Comparison of ENCODE assay signal across 2 cellular contexts in genomic region chr19:16205205-16206045, GRCh38.
TF ChIP-seq lines count a peak whose summit lies in the region.

No MANE protein-coding gene starts in this region.

TF ChIP-seq in endothelial cell of umbilical vein, 7 proteins besides CTCF, POLR2A, EP300 and RAD21:
- TF ChIP-seq POLR2AphosphoS5 (IDR thresholded peaks at IDR 0.05; ENCODE audit: insufficient read depth, low read depth, low read length) (peak; percentile 47), JUN (IDR thresholded peaks at IDR 0.05; ENCODE audit: borderline replicate concordance, insufficient read depth, insufficient read length, low read depth) (no peak), EZH2 (IDR thresholded peaks at IDR 0.05; ENCODE audit: borderline replicate concordance, low read depth, low read length, severe bottlenecking) (no peak)
TF ChIP-seq in endothelial cell of umbilical vein: peak in this region for 1.

TF ChIP-seq in liver, 16 proteins besides CTCF, POLR2A, EP300 and RAD21:
- no peak for TF ChIP-seq JUND (IDR thresholded peaks at IDR 0.05)
- peak; percentile 54 for TF ChIP-seq NR2F2 (IDR thresholded peaks at IDR 0.05)
- no peak for TF ChIP-seq EGR1 (IDR thresholded peaks at IDR 0.05; ENCODE audit: low read depth in 2 of 2)
- TF ChIP-seq RXRA (IDR thresholded peaks at IDR 0.05), result peak; percentile 68 to 92
- TF ChIP-seq HNF4A (conservative IDR thresholded peaks at IDR 0.05), result peak; percentile 58 to 78
- no peak for TF ChIP-seq ATF3 (IDR thresholded peaks at IDR 0.05)
- TF ChIP-seq SP1 (IDR thresholded peaks at IDR 0.05), result peak; percentile 74
